In genomic region chr1:110524311-110525249, GRCh38 we compare ENCODE assay signal across 8 cellular contexts. TPM values are rescaled to one million over a fixed set of nuclear protein-coding genes. Genes with fewer than 3 reads are reported as not detected.
DNase-seq lines count a peak whose midpoint lies in the region; ATAC-seq and TF ChIP-seq lines count a peak whose summit lies in the region.

No MANE protein-coding gene starts in this region.

- H3K36me3 Mint-ChIP-seq in activated naive CD4-positive, alpha-beta T cell treated with anti-CD3 and anti-CD28 coated beads, Interleukin-2, amount 50 U/mL, for 72 hours = no peaks in the 10 kb centered on the region

- H3K27ac ChIP-seq in RWPE1 (no peak overlapping the region), heart right ventricle (no peak overlapping the region)

- H3K9me3 Mint-ChIP-seq in activated naive CD4-positive, alpha-beta T cell treated with anti-CD3 and anti-CD28 coated beads, Interleukin-2, amount 50 U/mL, for 72 hours = no peaks in the 10 kb centered on the region

- H3K9me3 ChIP-seq in heart right ventricle = no peaks in the 10 kb centered on the region

- 34 to 40% methylated on average over 20 of the region's 20 CpGs for WGBS in heart right ventricle, 2 donors

- DNase-seq in DMS 273 (lab: John Stamatoyannopoulos, UW; ENCODE audit: unreplicated experiment) = peak; percentile 81
- DNase-seq in LHCN-M2 (ENCODE audit: low read depth) = peak; percentile 13
- peak; percentile 25 for DNase-seq in RWPE1 (ENCODE audit: low spot score)
- peak in 1 of 2 donors; percentile 62 for DNase-seq in activated naive CD4-positive, alpha-beta T cell treated with anti-CD3 and anti-CD28 coated beads, Interleukin-2, amount 50 U/mL, for 72 hours (ENCODE audit: low spot score in 2 of 2)
- peak; percentile 20 to 29 for DNase-seq in heart right ventricle
- DNase-seq in skeletal muscle cell (ENCODE audit: low read depth) = peak; percentile 4

- peaks cover 0 to 66% (median 41%) of the 10 kb centered on the region in 7 donors for H3K27me3 ChIP-seq in heart right ventricle

- intact Hi-C loops in heart right ventricle (cut with DNase I) = loop anchor here (1.0 to 10.0 kb wide), 8 partner anchors 90 to 260 kb away; no protein-coding TSS in a partner anchor

- peaks cover 0 to 8% (median 3%) of the 10 kb centered on the region in 9 donors for H3K4me1 ChIP-seq in heart right ventricle

- peak; percentile 67 to 87 for ATAC-seq in activated naive CD4-positive, alpha-beta T cell treated with anti-CD3 and anti-CD28 coated beads, Interleukin-2, amount 50 U/mL, for 72 hours
- ATAC-seq in heart right ventricle (peak in 7 of 8 donors; percentile 26 to 79 (median 62)), GM21515 (IDR thresholded peaks at IDR 0.05; ENCODE audit: unreplicated experiment) (no peak), HG02588 (IDR thresholded peaks at IDR 0.05; ENCODE audit: unreplicated experiment) (no peak)

- TF ChIP-seq CTCF in RWPE1 (conservative IDR thresholded peaks at IDR 0.05; ENCODE audit: low read depth) (no peak; the same call in 1 of the 2 replicates), heart right ventricle (IDR thresholded peaks at IDR 0.05) (peak; percentile 43 to 78 (median 73))

- H3K36me3 ChIP-seq in heart right ventricle = no peaks in the 10 kb centered on the region

- CTCF ChIA-PET in RWPE1 (lab: Yijun Ruan, JAX) = interaction anchor here (0.6 to 1.2 kb wide), 7 partner anchors 10 to 599 kb away, joined by 3 to 5 read pairs (median 4); partner anchors contain the start of gene KCNA2

- H3K4me3 ChIP-seq in heart right ventricle (peak overlapping the region in 2 of 10 donors; percentile 1 to 8), skeletal muscle cell (ENCODE audit: low read depth, low read length) (no peak overlapping the region)

- no peak overlapping the region for H3K27ac Mint-ChIP-seq in activated naive CD4-positive, alpha-beta T cell treated with anti-CD3 and anti-CD28 coated beads, Interleukin-2, amount 50 U/mL, for 72 hours

- POLR2A ChIA-PET in RWPE1 (lab: Yijun Ruan, JAX; ENCODE audit: low non-redundant PET) = interaction anchor here (0.6 kb wide), 1 partner anchor 28 kb away, joined by 3 read pairs; no protein-coding TSS in a partner anchor

RNA-seq across cellular contexts. Expression of gene KCNA10, which starts 5.6 kb away (rescaled TPM):
- total RNA-seq in LHCN-M2 (2014; rRNA removed) = not detected in 2 replicates
- polyA plus RNA-seq in LHCN-M2 (2012) = not detected
- not detected for total RNA-seq in activated naive CD4-positive, alpha-beta T cell treated with anti-CD3 and anti-CD28 coated beads, Interleukin-2, amount 50 U/mL, for 72 hours
- total RNA-seq in heart right ventricle = not detected
- not detected for polyA plus RNA-seq in heart right ventricle

Comparison
In these comparisons a context has a peak if more than half of its experiments do, and no peak if none do; other contexts are left out.
1. ATAC-seq: peak in activated naive CD4-positive, alpha-beta T cell treated with anti-CD3 and anti-CD28 coated beads, Interleukin-2, amount 50 U/mL, for 72 hours (2 of 2) and heart right ventricle (7 of 8); none in GM21515 (single experiment) and HG02588 (single experiment).